Comparison of ENCODE assay signal across 1 cellular context in the genomic region with DNA sequence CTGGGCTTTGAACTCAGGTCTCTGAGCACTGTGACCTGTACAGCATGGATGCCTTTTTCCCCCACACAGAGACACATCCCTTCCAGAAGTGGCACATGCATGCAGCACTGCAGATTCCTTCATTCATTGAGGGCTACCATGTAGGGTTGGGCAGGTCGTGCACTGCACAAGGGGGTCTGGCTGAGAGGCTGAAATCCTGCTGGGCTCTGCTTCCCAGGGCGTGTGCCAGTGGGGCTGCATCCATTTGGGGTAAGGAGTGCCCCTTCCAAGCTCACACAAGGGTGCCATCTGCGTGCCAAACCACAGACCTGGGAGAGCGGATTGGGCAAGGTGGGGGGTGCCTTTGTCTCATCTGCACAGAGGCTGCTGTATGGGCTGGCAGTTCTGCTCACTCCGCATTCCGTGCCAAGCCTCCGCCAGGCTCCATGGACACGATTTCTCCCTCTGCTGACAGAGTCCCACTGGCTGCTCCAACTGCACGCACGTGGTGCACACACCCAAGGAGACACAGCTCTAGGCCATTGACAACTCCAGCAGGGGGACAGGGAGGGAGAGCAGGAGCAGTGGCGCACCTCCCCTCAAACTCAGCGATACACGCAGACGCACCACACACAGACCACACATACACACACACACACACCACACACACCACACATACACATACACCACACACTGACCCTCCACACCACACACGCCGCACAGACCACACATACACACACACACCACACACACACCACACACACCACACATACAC.
TF ChIP-seq lines count a peak whose summit lies in the region.

No MANE protein-coding gene starts in this region.

TF ChIP-seq in GM23338, 12 proteins besides CTCF, POLR2A, EP300 and RAD21 (continued from another document):
- TF ChIP-seq, protein P1, sequence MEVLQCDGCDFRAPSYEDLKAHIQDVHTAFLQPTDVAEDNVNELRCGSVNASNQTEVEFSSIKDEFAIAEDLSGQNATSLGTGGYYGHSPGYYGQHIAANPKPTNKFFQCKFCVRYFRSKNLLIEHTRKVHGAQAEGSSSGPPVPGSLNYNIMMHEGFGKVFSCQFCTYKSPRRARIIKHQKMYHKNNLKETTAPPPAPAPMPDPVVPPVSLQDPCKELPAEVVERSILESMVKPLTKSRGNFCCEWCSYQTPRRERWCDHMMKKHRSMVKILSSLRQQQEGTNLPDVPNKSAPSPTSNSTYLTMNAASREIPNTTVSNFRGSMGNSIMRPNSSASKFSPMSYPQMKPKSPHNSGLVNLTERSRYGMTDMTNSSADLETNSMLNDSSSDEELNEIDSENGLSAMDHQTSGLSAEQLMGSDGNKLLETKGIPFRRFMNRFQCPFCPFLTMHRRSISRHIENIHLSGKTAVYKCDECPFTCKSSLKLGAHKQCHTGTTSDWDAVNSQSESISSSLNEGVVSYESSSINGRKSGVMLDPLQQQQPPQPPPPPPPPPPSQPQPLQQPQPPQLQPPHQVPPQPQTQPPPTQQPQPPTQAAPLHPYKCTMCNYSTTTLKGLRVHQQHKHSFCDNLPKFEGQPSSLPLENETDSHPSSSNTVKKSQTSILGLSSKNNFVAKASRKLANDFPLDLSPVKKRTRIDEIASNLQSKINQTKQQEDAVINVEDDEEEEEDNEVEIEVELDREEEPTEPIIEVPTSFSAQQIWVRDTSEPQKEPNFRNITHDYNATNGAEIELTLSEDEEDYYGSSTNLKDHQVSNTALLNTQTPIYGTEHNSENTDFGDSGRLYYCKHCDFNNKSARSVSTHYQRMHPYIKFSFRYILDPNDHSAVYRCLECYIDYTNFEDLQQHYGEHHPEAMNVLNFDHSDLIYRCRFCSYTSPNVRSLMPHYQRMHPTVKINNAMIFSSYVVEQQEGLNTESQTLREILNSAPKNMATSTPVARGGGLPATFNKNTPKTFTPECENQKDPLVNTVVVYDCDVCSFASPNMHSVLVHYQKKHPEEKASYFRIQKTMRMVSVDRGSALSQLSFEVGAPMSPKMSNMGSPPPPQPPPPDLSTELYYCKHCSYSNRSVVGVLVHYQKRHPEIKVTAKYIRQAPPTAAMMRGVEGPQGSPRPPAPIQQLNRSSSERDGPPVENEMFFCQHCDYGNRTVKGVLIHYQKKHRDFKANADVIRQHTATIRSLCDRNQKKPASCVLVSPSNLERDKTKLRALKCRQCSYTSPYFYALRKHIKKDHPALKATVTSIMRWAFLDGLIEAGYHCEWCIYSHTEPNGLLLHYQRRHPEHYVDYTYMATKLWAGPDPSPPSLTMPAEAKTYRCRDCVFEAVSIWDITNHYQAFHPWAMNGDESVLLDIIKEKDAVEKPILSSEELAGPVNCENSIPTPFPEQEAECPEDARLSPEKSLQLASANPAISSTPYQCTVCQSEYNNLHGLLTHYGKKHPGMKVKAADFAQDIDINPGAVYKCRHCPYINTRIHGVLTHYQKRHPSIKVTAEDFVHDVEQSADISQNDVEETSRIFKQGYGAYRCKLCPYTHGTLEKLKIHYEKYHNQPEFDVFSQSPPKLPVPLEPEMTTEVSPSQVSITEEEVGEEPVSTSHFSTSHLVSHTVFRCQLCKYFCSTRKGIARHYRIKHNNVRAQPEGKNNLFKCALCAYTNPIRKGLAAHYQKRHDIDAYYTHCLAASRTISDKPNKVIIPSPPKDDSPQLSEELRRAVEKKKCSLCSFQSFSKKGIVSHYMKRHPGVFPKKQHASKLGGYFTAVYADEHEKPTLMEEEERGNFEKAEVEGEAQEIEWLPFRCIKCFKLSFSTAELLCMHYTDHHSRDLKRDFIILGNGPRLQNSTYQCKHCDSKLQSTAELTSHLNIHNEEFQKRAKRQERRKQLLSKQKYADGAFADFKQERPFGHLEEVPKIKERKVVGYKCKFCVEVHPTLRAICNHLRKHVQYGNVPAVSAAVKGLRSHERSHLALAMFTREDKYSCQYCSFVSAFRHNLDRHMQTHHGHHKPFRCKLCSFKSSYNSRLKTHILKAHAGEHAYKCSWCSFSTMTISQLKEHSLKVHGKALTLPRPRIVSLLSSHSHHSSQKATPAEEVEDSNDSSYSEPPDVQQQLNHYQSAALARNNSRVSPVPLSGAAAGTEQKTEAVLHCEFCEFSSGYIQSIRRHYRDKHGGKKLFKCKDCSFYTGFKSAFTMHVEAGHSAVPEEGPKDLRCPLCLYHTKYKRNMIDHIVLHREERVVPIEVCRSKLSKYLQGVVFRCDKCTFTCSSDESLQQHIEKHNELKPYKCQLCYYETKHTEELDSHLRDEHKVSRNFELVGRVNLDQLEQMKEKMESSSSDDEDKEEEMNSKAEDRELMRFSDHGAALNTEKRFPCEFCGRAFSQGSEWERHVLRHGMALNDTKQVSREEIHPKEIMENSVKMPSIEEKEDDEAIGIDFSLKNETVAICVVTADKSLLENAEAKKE (CRISPR knock-in tag; IDR thresholded peaks at IDR 0.05) = no peak
- TF ChIP-seq ZNF114 (CRISPR knock-in tag; IDR thresholded peaks at IDR 0.05) (no peak), EZH2phosphoT487 (IDR thresholded peaks at IDR 0.05; ENCODE audit: unreplicated experiment) (no peak), CREB1 (CRISPR knock-in tag; IDR thresholded peaks at IDR 0.05; ENCODE audit: low read depth) (no peak), JUNB (IDR thresholded peaks at IDR 0.05; ENCODE audit: unreplicated experiment) (no peak), NANOG (IDR thresholded peaks at IDR 0.05; ENCODE audit: borderline replicate concordance) (no peak)
- TF ChIP-seq, protein P2, sequence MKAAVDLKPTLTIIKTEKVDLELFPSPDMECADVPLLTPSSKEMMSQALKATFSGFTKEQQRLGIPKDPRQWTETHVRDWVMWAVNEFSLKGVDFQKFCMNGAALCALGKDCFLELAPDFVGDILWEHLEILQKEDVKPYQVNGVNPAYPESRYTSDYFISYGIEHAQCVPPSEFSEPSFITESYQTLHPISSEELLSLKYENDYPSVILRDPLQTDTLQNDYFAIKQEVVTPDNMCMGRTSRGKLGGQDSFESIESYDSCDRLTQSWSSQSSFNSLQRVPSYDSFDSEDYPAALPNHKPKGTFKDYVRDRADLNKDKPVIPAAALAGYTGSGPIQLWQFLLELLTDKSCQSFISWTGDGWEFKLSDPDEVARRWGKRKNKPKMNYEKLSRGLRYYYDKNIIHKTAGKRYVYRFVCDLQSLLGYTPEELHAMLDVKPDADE (IDR thresholded peaks at IDR 0.05) = no peak
